10 cellular contexts compared by ENCODE assay signal in genomic region chrX:63755892-63756291, GRCh38. TPM values are rescaled to one million over a fixed set of nuclear protein-coding genes. Genes with fewer than 3 reads are reported as not detected.
DNase-seq lines count a peak whose midpoint lies in the region; ATAC-seq, FAIRE-seq and TF ChIP-seq lines count a peak whose summit lies in the region.
"Had no signal": no experiment of that assay in that cellular context is flagged by ENCODE, and none has a peak within 500 bp of the region (broad histone marks: within the 10 kb centered on the region; RNA-seq: fewer than 3 reads in every experiment).

No MANE protein-coding gene starts in this region.

- no peaks in the 10 kb centered on the region for H3K36me3 Mint-ChIP-seq in brain

- H3K36me3 ChIP-seq in parathyroid adenoma (ENCODE audit: control insufficient read depth, insufficient read depth, low read length), result no peaks in the 10 kb centered on the region
- H3K36me3 ChIP-seq in small intestine (ENCODE audit: control insufficient read depth in 2 of 2, insufficient read depth in 2 of 2, low read length in 2 of 2), result no peaks in the 10 kb centered on the region

- no peak overlapping the region for H3K4me2 ChIP-seq in parathyroid adenoma (ENCODE audit: low read length)

- H3K27me3 Mint-ChIP-seq in brain, result peaks cover 5% of the 10 kb centered on the region
- H3K27me3 Mint-ChIP-seq: activated B cell treated with CpG ODN at 0.5 μM for 24 hours; dendritic cell treated with granulocyte-macrophage colony-stimulating factor and Interleukin-4, amounts not matched to agents 40 ng/mL and 50 ng/mL, for 4 days had no signal

- H3K9me3 ChIP-seq in parathyroid adenoma (ENCODE audit: control insufficient read depth, low read length), result no peaks in the 10 kb centered on the region
- no peaks in the 10 kb centered on the region for H3K9me3 ChIP-seq in small intestine (ENCODE audit: control insufficient read depth, low read depth)

- no peak for TF ChIP-seq CTCF in brain (conservative IDR thresholded peaks at IDR 0.05)
- no peak for TF ChIP-seq CTCF in parathyroid adenoma (IDR thresholded peaks at IDR 0.05)

- 24 to 57% (median 46%) methylated on average over 1 of the region's 1 CpG for WGBS in small intestine, 3 donors

- H3K79me2 ChIP-seq in parathyroid adenoma, result peaks cover 14% of the 10 kb centered on the region

- peak overlapping the region; percentile 13 to 98 (median 98) for H3K27ac Mint-ChIP-seq in brain

- peaks cover 5% of the 10 kb centered on the region for H3K4me1 ChIP-seq in parathyroid adenoma
- H3K4me1 ChIP-seq in small intestine (ENCODE audit: control insufficient read depth in 2 of 2, insufficient read depth in 1 of 2, low read depth in 1 of 2, low read length in 1 of 2), result peaks cover 0 to 6% of the 10 kb centered on the region in 2 donors

- no peak for FAIRE-seq in small intestine (lab: Jason Lieb, UNC)

- H3K27me3 ChIP-seq in parathyroid adenoma (ENCODE audit: control insufficient read depth, insufficient read depth, low read length) (no peaks in the 10 kb centered on the region), small intestine (ENCODE audit: control insufficient read depth in 2 of 2, insufficient read depth in 2 of 2, low read length in 2 of 2) (no peaks in the 10 kb centered on the region)

- peak overlapping the region; percentile 22 to 98 (median 91) for H3K4me3 Mint-ChIP-seq in brain

- peaks cover 31% of the 10 kb centered on the region for H3K4me1 Mint-ChIP-seq in brain

- ATAC-seq in GM18508 (IDR thresholded peaks at IDR 0.05; ENCODE audit: insufficient read depth, unreplicated experiment), result peak; percentile 28
- ATAC-seq in HG03558 (IDR thresholded peaks at IDR 0.05; ENCODE audit: extremely low read depth, unreplicated experiment), result peak; percentile 23
- ATAC-seq in GM19395 (IDR thresholded peaks at IDR 0.05; ENCODE audit: unreplicated experiment), result no peak
- ATAC-seq in GM18520 (IDR thresholded peaks at IDR 0.05; ENCODE audit: unreplicated experiment), result no peak

- peaks cover 0 to 4% (median 0%) of the 10 kb centered on the region in 5 experiments for H3K9me3 Mint-ChIP-seq in brain
- H3K9me3 Mint-ChIP-seq: activated B cell treated with CpG ODN at 0.5 μM for 24 hours; dendritic cell treated with granulocyte-macrophage colony-stimulating factor and Interleukin-4, amounts not matched to agents 40 ng/mL and 50 ng/mL, for 4 days had no signal

- H3K4me3 ChIP-seq in parathyroid adenoma (ENCODE audit: low read depth, low read length), result peak overlapping the region; percentile 58
- no peak overlapping the region for H3K4me3 ChIP-seq in small intestine (ENCODE audit: low read depth in 1 of 2, low read length in 2 of 2)

- DNase-seq in CD1c-positive myeloid dendritic cell (ENCODE audit: extremely low spot score), result no peak
- no peak for DNase-seq in small intestine
- DNase-seq: activated B cell treated with CpG ODN at 0.5 μM for 24 hours had no signal

- no peak overlapping the region for H3K9ac ChIP-seq in parathyroid adenoma

- peak overlapping the region; percentile 81 for H2AFZ ChIP-seq in parathyroid adenoma

- H3K27ac ChIP-seq in parathyroid adenoma (peak overlapping the region; percentile 86), small intestine (ENCODE audit: low read depth in 1 of 2, low read length in 1 of 2) (peak overlapping the region in 1 of 2 donors; percentile 36)

RNA-seq across cellular contexts. Expression of gene ARHGEF9, which starts 29.1 kb away (rescaled TPM):
- polyA plus RNA-seq in brain (ENCODE audit: insufficient read depth, low read depth, low replicate concordance) (26.0 TPM), small intestine (10 to 100 TPM; 16.5 to 38.9 (median 19.7) TPM)

Comparison
In these comparisons a context has a peak if more than half of its experiments do, and no peak if none do; other contexts are left out.
1. ATAC-seq: peak in GM18508 (single experiment) and HG03558 (single experiment); none in GM19395 (single experiment) and GM18520 (single experiment).